1 cellular context compared by ENCODE assay signal in the genomic region with DNA sequence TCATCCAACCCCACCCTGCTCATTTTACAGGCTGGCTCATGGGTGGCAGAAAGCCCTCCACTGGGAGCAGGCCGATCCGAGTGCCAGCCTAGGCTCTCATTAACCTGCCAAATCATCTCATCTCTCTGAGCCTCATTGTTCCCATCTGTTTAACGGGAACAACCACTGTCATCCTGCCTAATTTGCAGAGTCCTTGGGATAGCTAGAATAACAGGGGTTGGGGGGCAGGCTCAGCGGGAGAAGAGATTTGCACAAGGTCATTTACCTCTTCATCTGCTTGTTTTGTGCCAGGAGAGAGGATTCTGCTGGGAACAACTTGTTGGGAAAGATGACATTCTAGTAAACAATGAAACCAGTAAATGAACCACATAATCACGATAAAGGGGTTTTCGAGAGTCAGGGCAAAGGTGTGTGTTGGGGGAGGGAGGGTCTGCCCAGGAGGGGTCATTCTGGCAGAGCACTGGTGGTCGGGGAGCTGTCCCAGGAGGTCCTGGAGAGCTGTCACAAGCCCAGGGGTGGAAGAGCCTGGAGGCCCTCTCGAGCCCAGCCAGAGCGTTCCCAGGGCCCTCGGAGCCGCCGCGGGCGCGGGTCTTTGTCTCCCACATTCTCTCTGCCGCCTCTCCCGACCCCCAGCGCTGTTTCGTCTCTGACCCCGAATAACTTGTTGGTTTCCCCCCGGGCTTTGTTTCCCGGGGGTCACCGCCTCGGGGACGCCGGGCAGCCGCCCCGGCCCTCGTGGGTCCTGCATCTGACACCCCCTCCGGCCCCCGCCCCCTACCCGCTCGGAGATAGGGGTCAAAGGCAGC.
TF ChIP-seq lines count a peak whose summit lies in the region.

No MANE protein-coding gene starts in this region.

TF ChIP-seq in WTC11, 78 proteins besides CTCF, POLR2A, EP300 and RAD21 (continued from another document):
- TF ChIP-seq ZNF138 (CRISPR knock-in tag; conservative IDR thresholded peaks at IDR 0.05) = no peak
- TF ChIP-seq PRRX2 (CRISPR knock-in tag; IDR thresholded peaks at IDR 0.05) = no peak
- TF ChIP-seq ZNF416 (CRISPR knock-in tag; IDR thresholded peaks at IDR 0.05) = no peak
